8 cellular contexts compared by ENCODE assay signal in the genomic region with DNA sequence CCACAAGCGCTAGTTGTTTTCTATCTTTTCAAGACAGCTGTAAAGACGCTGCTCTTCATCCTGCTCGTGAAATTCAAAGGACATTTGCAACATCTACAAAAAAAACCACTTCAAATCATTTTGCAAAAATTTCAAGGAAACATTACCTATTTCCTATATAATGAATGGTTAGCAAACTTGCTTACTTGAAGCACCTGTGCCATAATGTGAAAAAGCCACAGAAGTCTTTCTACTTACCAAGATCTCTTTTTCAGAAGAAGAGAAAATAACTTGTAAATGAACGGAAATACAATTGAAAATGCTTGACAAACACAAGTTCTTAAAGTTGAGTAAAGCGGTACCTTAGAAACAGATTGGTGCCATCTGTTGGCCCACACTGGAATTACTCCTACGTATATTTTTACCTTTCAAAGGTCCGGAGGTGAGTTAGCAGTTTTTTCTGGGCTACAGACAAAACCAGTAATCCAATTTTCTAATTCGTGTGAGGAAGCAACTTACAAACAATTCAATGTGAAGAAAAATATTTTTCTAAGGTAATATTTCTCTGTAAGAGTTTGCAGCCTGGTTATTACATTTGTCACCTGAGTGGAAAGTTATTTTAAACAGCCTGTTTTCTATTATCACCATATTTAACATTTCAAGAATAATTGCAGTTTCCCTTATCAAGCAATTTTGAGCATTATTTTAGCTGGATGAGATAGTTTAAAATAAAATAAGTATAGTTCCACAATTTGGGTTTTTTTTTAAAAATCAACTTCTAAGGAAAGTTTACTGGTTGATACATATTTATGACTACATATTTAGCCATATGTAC. TPM values are rescaled to one million over a fixed set of nuclear protein-coding genes. Genes with fewer than 3 reads are reported as not detected.
A peak's percentile ranks its signal among the peaks of the same experiment; 100 is the strongest.
DNase-seq lines count a peak whose midpoint lies in the region; ATAC-seq, FAIRE-seq and TF ChIP-seq lines count a peak whose summit lies in the region.

A gene with protein sequence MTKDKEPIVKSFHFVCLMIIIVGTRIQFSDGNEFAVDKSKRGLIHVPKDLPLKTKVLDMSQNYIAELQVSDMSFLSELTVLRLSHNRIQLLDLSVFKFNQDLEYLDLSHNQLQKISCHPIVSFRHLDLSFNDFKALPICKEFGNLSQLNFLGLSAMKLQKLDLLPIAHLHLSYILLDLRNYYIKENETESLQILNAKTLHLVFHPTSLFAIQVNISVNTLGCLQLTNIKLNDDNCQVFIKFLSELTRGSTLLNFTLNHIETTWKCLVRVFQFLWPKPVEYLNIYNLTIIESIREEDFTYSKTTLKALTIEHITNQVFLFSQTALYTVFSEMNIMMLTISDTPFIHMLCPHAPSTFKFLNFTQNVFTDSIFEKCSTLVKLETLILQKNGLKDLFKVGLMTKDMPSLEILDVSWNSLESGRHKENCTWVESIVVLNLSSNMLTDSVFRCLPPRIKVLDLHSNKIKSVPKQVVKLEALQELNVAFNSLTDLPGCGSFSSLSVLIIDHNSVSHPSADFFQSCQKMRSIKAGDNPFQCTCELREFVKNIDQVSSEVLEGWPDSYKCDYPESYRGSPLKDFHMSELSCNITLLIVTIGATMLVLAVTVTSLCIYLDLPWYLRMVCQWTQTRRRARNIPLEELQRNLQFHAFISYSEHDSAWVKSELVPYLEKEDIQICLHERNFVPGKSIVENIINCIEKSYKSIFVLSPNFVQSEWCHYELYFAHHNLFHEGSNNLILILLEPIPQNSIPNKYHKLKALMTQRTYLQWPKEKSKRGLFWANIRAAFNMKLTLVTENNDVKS (minus strand): TSS at position 294 of the 814 bp plus-strand sequence. CDS start 27,344 bp downstream, outside the sequence.

- H3K36me3 Mint-ChIP-seq in activated naive CD4-positive, alpha-beta T cell treated with anti-CD3 and anti-CD28 coated beads, Interleukin-2, amount 50 U/mL, for 72 hours: no peaks in the 10 kb centered on the region

- no peak for DNase-seq in AG04449 (ENCODE audit: low read depth, low spot score)
- DNase-seq in HTR-8/SVneo (ENCODE audit: insufficient read length, low spot score): peak; percentile 48
- DNase-seq in SJCRH30: peak; percentile 33 to 75
- DNase-seq in activated naive CD4-positive, alpha-beta T cell treated with anti-CD3 and anti-CD28 coated beads, Interleukin-2, amount 50 U/mL, for 72 hours (ENCODE audit: low spot score in 2 of 2): peak in 1 of 2 donors; percentile 71
- peak in 25 of 42 donors; percentile 20 to 85 (median 57) for DNase-seq in head of caudate nucleus
- peak; percentile 14 for DNase-seq in retina

- peak within 1 kb of the TSS; percentile 85 to 95 for H3K27ac Mint-ChIP-seq in activated naive CD4-positive, alpha-beta T cell treated with anti-CD3 and anti-CD28 coated beads, Interleukin-2, amount 50 U/mL, for 72 hours

- intact Hi-C loops in head of caudate nucleus (cut with DNase I): loop anchor here (5.0 kb wide), 1 partner anchor 99 kb away; no protein-coding TSS in a partner anchor

- no peaks in the 10 kb centered on the region for H3K9me3 Mint-ChIP-seq in activated naive CD4-positive, alpha-beta T cell treated with anti-CD3 and anti-CD28 coated beads, Interleukin-2, amount 50 U/mL, for 72 hours

- no peaks in the 10 kb centered on the region for H3K9me3 ChIP-seq in SJCRH30 (replicated peaks)

- peaks cover 15% of the 10 kb centered on the region for H3K4me1 ChIP-seq in SJCRH30

- CTCF ChIA-PET in AG04449 (lab: Yijun Ruan, JAX): interaction anchor here (0.7 to 3.5 kb wide), 20 partner anchors 10 to 98 kb away, joined by 3 to 30 read pairs (median 5); a partner anchor contains a TSS

- no peaks in the 10 kb centered on the region for H3K36me3 ChIP-seq in SJCRH30

- no peak for FAIRE-seq in HTR-8/SVneo (lab: Jason Lieb, UNC)

- ATAC-seq in GM18511 (IDR thresholded peaks at IDR 0.05; ENCODE audit: unreplicated experiment) (peak; percentile 47), GM19455 (IDR thresholded peaks at IDR 0.05; ENCODE audit: unreplicated experiment) (no peak)
- ATAC-seq in activated naive CD4-positive, alpha-beta T cell treated with anti-CD3 and anti-CD28 coated beads, Interleukin-2, amount 50 U/mL, for 72 hours: peak; percentile 46 to 57

- no peaks in the 10 kb centered on the region for H3K27me3 ChIP-seq in SJCRH30

- POLR2A ChIA-PET in AG04449 (lab: Yijun Ruan, JAX): no interaction called here

- TF ChIP-seq CTCF in AG04449 (IDR thresholded peaks at IDR 0.05; ENCODE audit: insufficient read depth, low read length, missing control alignments): peak; percentile 50

- no peak within 1 kb of the TSS for H3K27ac ChIP-seq in SJCRH30

- H3K4me3 ChIP-seq in AG04449 (ENCODE audit: low read depth, low read length) (peak within 1 kb of the TSS; percentile 39), SJCRH30 (peak within 1 kb of the TSS; percentile 20; the same call in 1 of the 2 replicates)

RNA-seq across cellular contexts. Expression of the gene that starts here (rescaled TPM):
- total RNA-seq in SJCRH30 (2014; rRNA removed; shearing (Covaris generic)): 0.20 and 0.51 TPM in 2 replicates
- total RNA-seq in activated naive CD4-positive, alpha-beta T cell treated with anti-CD3 and anti-CD28 coated beads, Interleukin-2, amount 50 U/mL, for 72 hours: 1 to 10 TPM; 3.7 to 5.1 TPM

Comparison
In these comparisons a context has a peak if more than half of its experiments do, and no peak if none do; other contexts are left out.
1. Peak in DNase-seq and H3K4me3 ChIP-seq in SJCRH30; RNA of the gene not detected or under 1 TPM.